In the genomic region with DNA sequence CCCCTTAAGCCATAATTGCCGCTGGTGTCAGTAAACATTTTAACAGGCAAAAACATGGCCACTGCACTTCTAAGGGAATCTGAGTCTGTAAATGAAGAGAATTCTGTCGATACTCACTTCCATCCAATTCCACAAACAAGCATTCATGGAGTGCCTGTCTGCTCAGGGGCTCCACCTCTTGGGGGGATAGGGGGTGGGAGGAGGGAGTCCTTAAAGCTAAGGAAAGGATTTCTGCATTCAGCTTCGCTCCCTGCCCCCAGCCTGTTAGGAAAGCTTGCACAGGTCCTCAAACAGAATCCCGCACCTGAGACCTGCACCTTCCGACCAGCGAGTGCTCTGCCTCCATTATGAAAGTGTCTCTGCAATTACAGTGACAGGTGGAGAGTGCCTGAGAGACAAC, we compare ENCODE assay signal across 18 cellular contexts.
DNase-seq lines count a peak whose midpoint lies in the region; TF ChIP-seq lines count a peak whose summit lies in the region.
"Had no signal": no experiment of that assay in that cellular context is flagged by ENCODE, and none has a peak within 500 bp of the region (broad histone marks: within the 10 kb centered on the region; RNA-seq: fewer than 3 reads in every experiment).

No MANE protein-coding gene starts in this region.

- POLR2A ChIA-PET in activated CD4-positive, alpha-beta T cell treated with anti-CD3 and anti-CD28 coated beads, Interleukin-2, amount 10 ng/mL, durations not matched to agents 7 days and 5 days (lab: Charles Lee) = no interaction called here

- TF ChIP-seq CTCF in osteoblast (IDR thresholded peaks at IDR 0.05; ENCODE audit: extremely low read depth, low read depth, low read length) = no peak

- no peak overlapping the region for H4K91ac ChIP-seq in neuronal stem cell (ENCODE audit: low read depth, low read length, poor library complexity)

- no peak overlapping the region for H2BK15ac ChIP-seq in neuronal stem cell (ENCODE audit: low read length)

- no peak overlapping the region for H2AK5ac ChIP-seq in neuronal stem cell (ENCODE audit: low read depth, low read length)

- no peaks in the 10 kb centered on the region for H3K36me3 ChIP-seq in osteoblast (ENCODE audit: insufficient read depth, low read length)
- H3K36me3 ChIP-seq in neuronal stem cell (replicated peaks in 1 of 2; ENCODE audit: control insufficient read depth in 2 of 2, insufficient read depth in 2 of 2, low read length in 2 of 2) = no peaks in the 10 kb centered on the region
- H3K36me3 ChIP-seq: BLaER1, SJSA1 had no signal

- no peak overlapping the region for H4K8ac ChIP-seq in neuronal stem cell (ENCODE audit: low read depth, low read length)

- no peaks in the 10 kb centered on the region for H3K36me3 Mint-ChIP-seq in activated CD4-positive, alpha-beta T cell treated with anti-CD3 and anti-CD28 coated beads, Interleukin-2, amount 10 ng/mL, durations not matched to agents 7 days and 5 days (ENCODE audit: low read depth)
- H3K36me3 Mint-ChIP-seq: CD8-positive, alpha-beta memory T cell had no signal

- H3K4ac ChIP-seq in neuronal stem cell (ENCODE audit: low read length) = no peak overlapping the region

- no peaks in the 10 kb centered on the region for H3K4me1 Mint-ChIP-seq in activated CD4-positive, alpha-beta T cell treated with anti-CD3 and anti-CD28 coated beads, Interleukin-2, amount 10 ng/mL, durations not matched to agents 7 days and 5 days
- H3K4me1 Mint-ChIP-seq: CD8-positive, alpha-beta memory T cell had no signal

- no CpG with 5 or more reads among the region's 6 CpGs for WGBS in neuronal stem cell (ENCODE audit: extremely low coverage in 2 of 2, insufficient read length in 2 of 2, insufficient replicate concordance in 1 of 2), 2 donors

- H2BK12ac ChIP-seq in neuronal stem cell (ENCODE audit: low read length) = no peak overlapping the region

- H3K27me3 Mint-ChIP-seq in activated CD4-positive, alpha-beta T cell treated with anti-CD3 and anti-CD28 coated beads, Interleukin-2, amount 10 ng/mL, durations not matched to agents 7 days and 5 days = no peaks in the 10 kb centered on the region

- CTCF ChIA-PET in activated CD4-positive, alpha-beta T cell treated with anti-CD3 and anti-CD28 coated beads, Interleukin-2, amount 10 ng/mL, durations not matched to agents 7 days and 5 days (lab: Charles Lee) = no interaction called here

- H3K4me1 ChIP-seq in osteoblast (ENCODE audit: insufficient read depth, low read length) (peaks cover 4% of the 10 kb centered on the region), neuronal stem cell (ENCODE audit: control insufficient read depth in 2 of 2, insufficient read depth in 1 of 2, low read depth in 1 of 2, low read length in 2 of 2) (no peaks in the 10 kb centered on the region)
- H3K4me1 ChIP-seq: BLaER1, SJSA1 had no signal

- no peak overlapping the region for H3K23ac ChIP-seq in neuronal stem cell (ENCODE audit: low read depth, low read length, poor library complexity)

- no peak overlapping the region for H3K27ac Mint-ChIP-seq in activated CD4-positive, alpha-beta T cell treated with anti-CD3 and anti-CD28 coated beads, Interleukin-2, amount 10 ng/mL, durations not matched to agents 7 days and 5 days
- H3K27ac Mint-ChIP-seq: CD8-positive, alpha-beta memory T cell had no signal

- H3K79me1 ChIP-seq in neuronal stem cell (ENCODE audit: low read depth, low read length) = no peaks in the 10 kb centered on the region

- H3K27ac ChIP-seq in osteoblast (ENCODE audit: low read depth, low read length) = no peak overlapping the region
- H3K27ac ChIP-seq in neuronal stem cell (replicated peaks; ENCODE audit: low read length) = no peak overlapping the region
- H3K27ac ChIP-seq: BLaER1, SJSA1 had no signal

- no peaks in the 10 kb centered on the region for H4K20me1 ChIP-seq in osteoblast (ENCODE audit: insufficient read depth, low read length)
- H4K20me1 ChIP-seq: BLaER1 had no signal

- DNase-seq in NCI-H1417 (lab: John Stamatoyannopoulos, UW) = peak; percentile 30 to 80 (median 43)
- DNase-seq in NCI-H1417 treated with DMSO at 0.1 percent for 48 hours (lab: John Stamatoyannopoulos, UW) = no peak
- DNase-seq in NCI-H146 treated with DMSO at 0.1 percent for 48 hours (lab: John Stamatoyannopoulos, UW; ENCODE audit: unreplicated experiment) = peak; percentile 8
- DNase-seq in NCI-H69 (lab: John Stamatoyannopoulos, UW) = peak; percentile 73
- peak; percentile 29 for DNase-seq in iPS-NIHi7 (ENCODE audit: extremely low spot score)
- no peak for DNase-seq in osteoblast (ENCODE audit: insufficient read length, low spot score, missing footprints)
- no peak for DNase-seq in neuronal stem cell (ENCODE audit: low spot score)
- DNase-seq in activated CD4-positive, alpha-beta T cell treated with anti-CD3 and anti-CD28 coated beads, Interleukin-2, amount 10 ng/mL, durations not matched to agents 7 days and 5 days = no peak
- DNase-seq: 8988T; CD8-positive, alpha-beta memory T cell; EL; Karpas-422; NCI-H1694; NCI-H446 treated with DMSO at 0.1 percent for 48 hours; PC-3; SW 1271 had no signal

- H3K9me3 ChIP-seq in osteoblast (ENCODE audit: low read depth, low read length) (no peaks in the 10 kb centered on the region), neuronal stem cell (replicated peaks in 1 of 2; ENCODE audit: control insufficient read depth in 2 of 2, insufficient read depth in 1 of 2, low read depth in 1 of 2, low read length in 2 of 2) (no peaks in the 10 kb centered on the region)
- H3K9me3 ChIP-seq: BLaER1, SJSA1 had no signal

- H3K4me2 ChIP-seq in osteoblast (ENCODE audit: insufficient read depth, low read length) (no peak overlapping the region), neuronal stem cell (ENCODE audit: insufficient read depth, low read length, poor library complexity, severe bottlenecking) (no peak overlapping the region)
- H3K4me2 ChIP-seq: BLaER1 had no signal

- no peaks in the 10 kb centered on the region for H3K9me3 Mint-ChIP-seq in activated CD4-positive, alpha-beta T cell treated with anti-CD3 and anti-CD28 coated beads, Interleukin-2, amount 10 ng/mL, durations not matched to agents 7 days and 5 days
- H3K9me3 Mint-ChIP-seq: CD8-positive, alpha-beta memory T cell had no signal

- H3K27me3 ChIP-seq in osteoblast (ENCODE audit: insufficient read depth, low read length) (no peaks in the 10 kb centered on the region), neuronal stem cell (ENCODE audit: control insufficient read depth in 3 of 3, insufficient read depth in 3 of 3, low read depth in 1 of 3, low read length in 3 of 3) (no peaks in the 10 kb centered on the region)
- H3K27me3 ChIP-seq: BLaER1, SJSA1 had no signal

- H3K14ac ChIP-seq in neuronal stem cell (ENCODE audit: low read length) = no peak overlapping the region

- H3K79me2 ChIP-seq in osteoblast (ENCODE audit: insufficient read depth, low read length) = no peaks in the 10 kb centered on the region

- H2BK120ac ChIP-seq in neuronal stem cell (ENCODE audit: low read depth, low read length) = no peak overlapping the region

- no peak overlapping the region for H2BK5ac ChIP-seq in neuronal stem cell (ENCODE audit: low read length)

- H3K18ac ChIP-seq in neuronal stem cell (ENCODE audit: low read length) = no peak overlapping the region

- H2AFZ ChIP-seq in osteoblast (ENCODE audit: low read length) (no peak overlapping the region), neuronal stem cell (ENCODE audit: low read length) (no peak overlapping the region)

- H3K9ac ChIP-seq in neuronal stem cell (ENCODE audit: low read depth, low read length, poor library complexity) = no peak overlapping the region
- H3K9ac ChIP-seq: BLaER1 had no signal

- H3K4me3 ChIP-seq in osteoblast (ENCODE audit: insufficient read depth, low read length) (no peak overlapping the region), neuronal stem cell (ENCODE audit: low read length in 2 of 2) (no peak overlapping the region)
- H3K4me3 ChIP-seq: BLaER1, SJSA1 had no signal

- no peak overlapping the region for H3K4me3 Mint-ChIP-seq in activated CD4-positive, alpha-beta T cell treated with anti-CD3 and anti-CD28 coated beads, Interleukin-2, amount 10 ng/mL, durations not matched to agents 7 days and 5 days
- H3K4me3 Mint-ChIP-seq: CD8-positive, alpha-beta memory T cell had no signal

Comparison
In these comparisons a context has a peak if more than half of its experiments do, and no peak if none do; other contexts are left out.
1. DNase-seq: peak in NCI-H1417 (3 of 3), NCI-H146 treated with DMSO at 0.1 percent for 48 hours (single experiment), NCI-H69 (single experiment) and iPS-NIHi7 (single experiment); none in NCI-H1417 treated with DMSO at 0.1 percent for 48 hours (single experiment), osteoblast (single experiment), neuronal stem cell (single experiment) and activated CD4-positive, alpha-beta T cell treated with anti-CD3 and anti-CD28 coated beads, Interleukin-2, amount 10 ng/mL, durations not matched to agents 7 days and 5 days (single experiment).